In genomic region chr6:157800420-157801237, GRCh38 we compare ENCODE assay signal across 8 cellular contexts. TPM values are rescaled to one million over a fixed set of nuclear protein-coding genes. Genes with fewer than 3 reads are reported as not detected.
A peak's percentile ranks its signal among the peaks of the same experiment; 100 is the strongest.
DNase-seq lines count a peak whose midpoint lies in the region; ATAC-seq and TF ChIP-seq lines count a peak whose summit lies in the region.

No MANE protein-coding gene starts in this region.

- H3K4me3 ChIP-seq in SK-N-SH (ENCODE audit: low read depth in 2 of 2, low read length in 1 of 2) (no peak overlapping the region), heart left ventricle (no peak overlapping the region)

- no peak overlapping the region for H3K27ac ChIP-seq in SK-N-SH (ENCODE audit: low read depth in 2 of 2, low read length in 1 of 2)
- no peak overlapping the region for H3K27ac ChIP-seq in heart left ventricle

- intact Hi-C loops in heart left ventricle (cut with DNase I), result no loop called here

- no peaks in the 10 kb centered on the region for H4K20me1 ChIP-seq in SK-N-SH (ENCODE audit: insufficient read depth)

- no peak for TF ChIP-seq RAD21 in SK-N-SH (IDR thresholded peaks at IDR 0.05; ENCODE audit: low read length)

- POLR2A ChIA-PET in SK-N-SH (lab: Yijun Ruan, JAX), result no interaction called here

- DNase-seq in SK-N-SH, result no peak
- peak; percentile 44 for DNase-seq in kidney tubule cell (ENCODE audit: low spot score)
- no peak for DNase-seq in NCI-H1694 (lab: John Stamatoyannopoulos, UW)
- no peak for DNase-seq in heart left ventricle
- no peak for DNase-seq in UCSD-AML1 (lab: John Stamatoyannopoulos, UW; ENCODE audit: unreplicated experiment)
- no peak for DNase-seq in H4 (ENCODE audit: low spot score)

- H3K9ac ChIP-seq in SK-N-SH, result no peak overlapping the region

- H3K36me3 ChIP-seq in SK-N-SH (replicated peaks in 1 of 2; ENCODE audit: control insufficient read depth in 1 of 2, insufficient read depth in 2 of 2, low read length in 1 of 2) (no peaks in the 10 kb centered on the region), heart left ventricle (no peaks in the 10 kb centered on the region)

- H3K4me1 ChIP-seq in SK-N-SH (ENCODE audit: control insufficient read depth in 1 of 2, insufficient read depth in 2 of 2, low read depth in 1 of 2, low read length in 1 of 2) (no peaks in the 10 kb centered on the region), heart left ventricle (peaks cover 0 to 10% (median 0%) of the 10 kb centered on the region in 12 donors)

- no peak for TF ChIP-seq POLR2A in heart left ventricle (IDR thresholded peaks at IDR 0.05)

- no peaks in the 10 kb centered on the region for H3K79me2 ChIP-seq in SK-N-SH (ENCODE audit: insufficient read depth)

- H3K4me2 ChIP-seq in SK-N-SH, result no peak overlapping the region

- no peak overlapping the region for H2AFZ ChIP-seq in SK-N-SH (ENCODE audit: low read depth)

- no peaks in the 10 kb centered on the region for H3K9me3 ChIP-seq in SK-N-SH
- no peaks in the 10 kb centered on the region for H3K9me3 ChIP-seq in heart left ventricle

- H3K27me3 ChIP-seq in SK-N-SH (ENCODE audit: insufficient read depth), result no peaks in the 10 kb centered on the region
- no peaks in the 10 kb centered on the region for H3K27me3 ChIP-seq in heart left ventricle

- WGBS in SK-N-SH (ENCODE audit: low lambda C conversion rate), result 62% methylated on average over 6 of the region's 6 CpGs
- WGBS in heart left ventricle, 4 donors, result 83 to 90% (median 87%) methylated on average over 6 of the region's 6 CpGs

- ATAC-seq in GM18873 (IDR thresholded peaks at IDR 0.05; ENCODE audit: low FRiP score, unreplicated experiment) (peak; percentile 87), HG02763 (IDR thresholded peaks at IDR 0.05; ENCODE audit: unreplicated experiment) (peak; percentile 92), heart left ventricle (no peak)

- CTCF ChIA-PET in SK-N-SH (lab: Yijun Ruan, JAX), result interaction anchor here (1.7 to 1.9 kb wide), 2 partner anchors 28 to 44 kb away, joined by 5 to 7 read pairs; no protein-coding TSS in a partner anchor

- TF ChIP-seq EP300 in SK-N-SH (IDR thresholded peaks at IDR 0.05; ENCODE audit: borderline replicate concordance in 1 of 2, low read depth in 1 of 2, low read length in 1 of 2), result no peak

- H3F3A ChIP-seq in SK-N-SH (replicated peaks; ENCODE audit: insufficient read depth), result no peaks in the 10 kb centered on the region

- no peaks in the 10 kb centered on the region for H3K9me2 ChIP-seq in SK-N-SH

- no peak for TF ChIP-seq CTCF in SK-N-SH (IDR thresholded peaks at IDR 0.05)
- no peak for TF ChIP-seq CTCF in heart left ventricle (IDR thresholded peaks at IDR 0.05)

TF ChIP-seq in SK-N-SH, 30 proteins besides CTCF, POLR2A, EP300 and RAD21:
- TF ChIP-seq REST (IDR thresholded peaks at IDR 0.05; ENCODE audit: low read depth, low read length) (no peak), FOSL2 (IDR thresholded peaks at IDR 0.05; ENCODE audit: borderline replicate concordance, low read depth) (peak; percentile 23; the same call in 1 of the 2 replicates)

RNA-seq across cellular contexts. Expression of gene SNX9, which starts 22.4 kb away (rescaled TPM):
- 31.6 and 31.8 TPM in 2 replicates for polyA plus RNA-seq in SK-N-SH (2012; rRNA removed)
- polyA plus RNA-seq in SK-N-SH (2012; cell fraction: cytosol; rRNA removed), result 29.1 and 31.1 TPM in 2 replicates
- polyA plus RNA-seq in SK-N-SH (2012; cell fraction: nucleus; rRNA removed), result 27.0 and 35.2 TPM in 2 replicates
- 10 to 100 TPM; 27.6 to 44.0 (median 32.7) TPM for total RNA-seq in heart left ventricle
- 10 to 100 TPM; 15.4 to 30.2 TPM for polyA plus RNA-seq in heart left ventricle
- 15.6 and 18.2 TPM in 2 replicates for total RNA-seq in H4 (2014; rRNA removed; shearing (Covaris generic))

Comparison
In these comparisons a context has a peak if more than half of its experiments do, and no peak if none do; other contexts are left out.
1. ATAC-seq: peak in GM18873 (single experiment) and HG02763 (single experiment); none in heart left ventricle (0 of 4).